In the genomic region with DNA sequence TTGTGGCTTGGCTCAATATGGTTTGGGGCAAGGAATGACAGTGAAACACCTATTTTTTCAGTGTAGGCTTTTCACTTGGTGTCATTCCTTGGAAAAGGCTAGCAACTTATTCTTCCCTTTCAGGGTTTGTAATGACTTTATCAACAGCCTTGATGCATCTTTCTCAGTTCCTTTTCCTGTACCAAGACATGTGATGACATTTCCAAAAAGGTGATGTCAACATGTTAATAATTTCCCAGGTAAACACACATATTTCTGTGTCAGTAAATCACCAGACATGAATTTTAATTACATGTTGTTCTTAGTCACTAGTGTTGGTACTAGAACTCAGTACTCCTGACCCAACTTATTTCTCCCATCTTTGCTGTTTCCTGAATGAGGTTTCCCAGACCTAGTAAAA, we compare ENCODE assay signal across 18 cellular contexts.
"Had no signal": no experiment of that assay in that cellular context is flagged by ENCODE, and none has a peak within 500 bp of the region (broad histone marks: within the 10 kb centered on the region; RNA-seq: fewer than 3 reads in every experiment).

No MANE protein-coding gene starts in this region.

- ATAC-seq: activated naive CD4-positive, alpha-beta T cell treated with anti-CD3 and anti-CD28 coated beads, Interleukin-2, amount 50 U/mL, for 72 hours; activated T-cell treated with anti-CD3 and anti-CD28 coated beads, Interleukin-2, amount 50 U/mL, for 4 hours; right lobe of liver; stimulated activated naive CD8-positive, alpha-beta T cell treated with anti-CD3 and anti-CD28 coated beads, Interleukin-15, Interleukin-2, amounts not matched to agents 100 U/mL and 50 U/mL, for 24 hours had no signal

- DNase-seq: activated CD4-positive, alpha-beta memory T cell treated with anti-CD3 and anti-CD28 coated beads, Interleukin-2, amount 10 ng/mL, durations not matched to agents 7 days and 5 days; activated CD4-positive, alpha-beta T cell treated with anti-CD3 and anti-CD28 coated beads, Interleukin-2, amount 10 ng/mL, durations not matched to agents 7 days and 5 days; activated CD4-positive, CD25-positive, alpha-beta regulatory T cell treated with anti-CD3 and anti-CD28 coated beads, Interleukin-2, amount 50 U/mL, for 72 hours; activated T-cell treated with anti-CD3 and anti-CD28 coated beads, Interleukin-2, amount 50 U/mL, for 4 hours; central memory CD4-positive, alpha-beta T cell; head of caudate nucleus; hippocampal formation; immature natural killer cell; kidney; naive B cell; nephron progenitor cell; right lobe of liver; stimulated activated CD4-positive, alpha-beta T cell treated with anti-CD3 and anti-CD28 coated beads, Interleukin-2, amount 100 ng/mL, for 48 hours; stimulated activated naive CD8-positive, alpha-beta T cell treated with anti-CD3 and anti-CD28 coated beads, Interleukin-15, Interleukin-2, amounts not matched to agents 100 U/mL and 50 U/mL, for 24 hours; testis; transverse colon; WERI-Rb-1 had no signal
